8 cellular contexts compared by ENCODE assay signal in the genomic region with DNA sequence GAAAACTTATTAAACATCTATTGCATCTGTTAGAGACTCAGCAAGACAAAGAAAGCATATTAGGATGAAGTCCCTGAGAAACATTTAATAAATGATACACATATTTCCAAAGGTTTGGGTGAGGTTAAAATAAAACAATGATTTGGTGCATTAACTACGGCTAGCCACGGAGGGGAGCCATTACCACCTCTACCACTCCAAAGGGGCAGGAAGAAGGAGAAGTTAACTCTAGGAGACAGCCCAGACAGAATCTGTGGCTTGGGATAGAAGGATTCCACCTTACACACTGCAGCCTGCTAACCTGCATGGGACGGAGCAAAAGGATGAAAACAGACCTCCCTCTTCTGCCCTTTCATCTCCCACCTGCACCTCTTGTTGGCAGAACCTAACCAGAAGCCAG.
DNase-seq lines count a peak whose midpoint lies in the region; ATAC-seq, FAIRE-seq and TF ChIP-seq lines count a peak whose summit lies in the region.

No MANE protein-coding gene starts in this region.

- no peak overlapping the region for H3K27ac ChIP-seq in brain microvascular endothelial cell
- H3K27ac ChIP-seq in kidney (ENCODE audit: low read depth in 2 of 2, low read length in 2 of 2): no peak overlapping the region

- H3K9me3 Mint-ChIP-seq in stimulated activated naive CD8-positive, alpha-beta T cell treated with anti-CD3 and anti-CD28 coated beads, Interleukin-15, Interleukin-2, amounts not matched to agents 100 ng/mL and 50 ng/mL, for 24 hours: no peaks in the 10 kb centered on the region

- no peaks in the 10 kb centered on the region for H3K9me3 ChIP-seq in kidney (ENCODE audit: control insufficient read depth in 1 of 2, low read length in 2 of 2)

- H3K4me1 Mint-ChIP-seq in stimulated activated naive CD8-positive, alpha-beta T cell treated with anti-CD3 and anti-CD28 coated beads, Interleukin-15, Interleukin-2, amounts not matched to agents 100 ng/mL and 50 ng/mL, for 24 hours (ENCODE audit: low read depth): peaks cover 34% of the 10 kb centered on the region

- H3K27ac Mint-ChIP-seq in stimulated activated naive CD8-positive, alpha-beta T cell treated with anti-CD3 and anti-CD28 coated beads, Interleukin-15, Interleukin-2, amounts not matched to agents 100 ng/mL and 50 ng/mL, for 24 hours: peak overlapping the region; percentile 29

- H3K4me3 ChIP-seq in brain microvascular endothelial cell (ENCODE audit: low read depth, low read length) (no peak overlapping the region), kidney (ENCODE audit: low read length in 2 of 2) (no peak overlapping the region)

- no peaks in the 10 kb centered on the region for H3K27me3 Mint-ChIP-seq in stimulated activated naive CD8-positive, alpha-beta T cell treated with anti-CD3 and anti-CD28 coated beads, Interleukin-15, Interleukin-2, amounts not matched to agents 100 ng/mL and 50 ng/mL, for 24 hours

- no peak overlapping the region for H3K9ac ChIP-seq in kidney (ENCODE audit: low read length in 2 of 2)

- peak; percentile 79 for TF ChIP-seq CTCF in brain microvascular endothelial cell (IDR thresholded peaks at IDR 0.05; ENCODE audit: low read depth, low read length, missing control alignments)
- TF ChIP-seq CTCF in kidney (IDR thresholded peaks at IDR 0.05; ENCODE audit: borderline replicate concordance, extremely low read depth, insufficient read depth): peak; percentile 62

- no peaks in the 10 kb centered on the region for H3K27me3 ChIP-seq in brain microvascular endothelial cell (replicated peaks)

- FAIRE-seq in kidney (lab: Jason Lieb, UNC): peak; percentile 69

- peaks cover 0 to 4% of the 10 kb centered on the region in 2 donors for H3K4me1 ChIP-seq in kidney (ENCODE audit: control insufficient read depth in 1 of 2, insufficient read depth in 1 of 2, low read depth in 1 of 2, low read length in 2 of 2)

- in situ Hi-C loops in brain microvascular endothelial cell (cut with HindIII; ENCODE audit: low pct_ligation_motif_present, low sequenced_read_pairs): loop anchor here (25.0 kb wide), 1 partner anchor 224 kb away; a partner anchor contains a TSS

- DNase-seq in GDM1 (lab: John Stamatoyannopoulos, UW) (peak; percentile 29), NCI-H526 treated with DMSO at 0.1 percent for 48 hours (lab: John Stamatoyannopoulos, UW) (peak; percentile 2), brain microvascular endothelial cell (peak; percentile 62), kidney (no peak), NCI-H69 (lab: John Stamatoyannopoulos, UW) (no peak)

- no peaks in the 10 kb centered on the region for H3K36me3 Mint-ChIP-seq in stimulated activated naive CD8-positive, alpha-beta T cell treated with anti-CD3 and anti-CD28 coated beads, Interleukin-15, Interleukin-2, amounts not matched to agents 100 ng/mL and 50 ng/mL, for 24 hours (ENCODE audit: low read depth)

- H3K4me3 Mint-ChIP-seq in stimulated activated naive CD8-positive, alpha-beta T cell treated with anti-CD3 and anti-CD28 coated beads, Interleukin-15, Interleukin-2, amounts not matched to agents 100 ng/mL and 50 ng/mL, for 24 hours: no peak overlapping the region

- H3K36me3 ChIP-seq in brain microvascular endothelial cell (replicated peaks) (no peaks in the 10 kb centered on the region), kidney (ENCODE audit: control insufficient read depth in 1 of 2, insufficient read depth in 2 of 2, low read length in 2 of 2) (no peaks in the 10 kb centered on the region)

- intact Hi-C loops in kidney (cut with DNase I): loop anchor here (10.0 kb wide), 1 partner anchor 216 kb away; no protein-coding TSS in a partner anchor

- ATAC-seq in GM21576 (IDR thresholded peaks at IDR 0.05; ENCODE audit: unreplicated experiment) (peak; percentile 66), HG02588 (IDR thresholded peaks at IDR 0.05; ENCODE audit: unreplicated experiment) (no peak)

Comparison
In these comparisons a context has a peak if more than half of its experiments do, and no peak if none do; other contexts are left out.
1. DNase-seq: peak in GDM1 (single experiment), NCI-H526 treated with DMSO at 0.1 percent for 48 hours (single experiment) and brain microvascular endothelial cell (single experiment); none in kidney (single experiment) and NCI-H69 (single experiment).